Comparison of ENCODE assay signal across 10 cellular contexts in the genomic region with DNA sequence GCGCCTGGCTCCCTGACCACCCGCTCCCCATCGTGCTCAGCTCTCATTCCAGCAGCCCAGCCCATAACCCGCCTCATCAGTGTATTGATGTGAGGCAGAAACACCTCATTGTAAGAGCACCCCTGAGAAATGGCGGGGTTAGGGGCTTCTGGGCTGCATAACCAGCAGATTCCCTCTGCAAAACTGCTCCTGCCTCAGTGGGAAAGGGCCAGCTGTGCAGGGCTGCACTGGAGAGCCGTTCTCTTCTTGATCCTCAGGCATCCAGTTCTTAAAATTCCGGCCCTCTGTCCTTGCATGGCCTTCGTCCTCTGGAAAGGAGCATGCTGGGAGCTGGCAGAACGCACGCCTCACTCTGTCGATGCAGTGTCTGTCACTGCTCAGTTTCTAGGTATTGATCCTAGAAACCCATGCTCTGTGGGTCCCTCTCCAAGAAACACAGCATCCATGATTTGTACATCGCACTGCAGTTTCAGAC.
DNase-seq lines count a peak whose midpoint lies in the region; ATAC-seq lines count a peak whose summit lies in the region.
"Had no signal": no experiment of that assay in that cellular context is flagged by ENCODE, and none has a peak within 500 bp of the region (broad histone marks: within the 10 kb centered on the region; RNA-seq: fewer than 3 reads in every experiment).

No MANE protein-coding gene starts in this region.

- POLR2A ChIA-PET in CD8-positive, alpha-beta memory T cell (lab: Charles Lee) = interaction anchor here (1.1 kb wide), 1 partner anchor 11 kb away, joined by 3 read pairs; no protein-coding TSS in a partner anchor
- POLR2A ChIA-PET in naive thymus-derived CD4-positive, alpha-beta T cell (lab: Charles Lee) = interaction anchor here (1.3 to 1.7 kb wide), 2 partner anchors 9 to 14 kb away, joined by 4 to 5 read pairs; no protein-coding TSS in a partner anchor

- no peak overlapping the region for H3K27ac ChIP-seq in CD8-positive, alpha-beta memory T cell (ENCODE audit: low read depth, low read length)
- no peak overlapping the region for H3K27ac ChIP-seq in naive thymus-derived CD4-positive, alpha-beta T cell (ENCODE audit: low read depth, low read length)
- H3K27ac ChIP-seq: colonic mucosa had no signal

- intact Hi-C loops in naive thymus-derived CD4-positive, alpha-beta T cell (cut with micrococcal nuclease) = loop anchor here (1.0 kb wide), 3 partner anchors 13 to 45 kb away; no protein-coding TSS in a partner anchor

- peaks cover 7 to 42% (median 18%) of the 10 kb centered on the region in 3 donors for H3K36me3 Mint-ChIP-seq in CD8-positive, alpha-beta memory T cell
- peaks cover 79% of the 10 kb centered on the region for H3K36me3 Mint-ChIP-seq in activated T-helper 17 cell treated with anti-CD3 and anti-CD28 coated beads, Interleukin-2, amount 50 U/mL, for 72 hours (ENCODE audit: low read depth)
- peaks cover 12 to 57% (median 28%) of the 10 kb centered on the region in 5 donors for H3K36me3 Mint-ChIP-seq in naive thymus-derived CD4-positive, alpha-beta T cell

- H3K27me3 ChIP-seq in CD8-positive, alpha-beta memory T cell (ENCODE audit: insufficient read depth, low read length, poor library complexity, severe bottlenecking) = no peaks in the 10 kb centered on the region
- no peaks in the 10 kb centered on the region for H3K27me3 ChIP-seq in naive thymus-derived CD4-positive, alpha-beta T cell (ENCODE audit: control insufficient read depth in 2 of 2, insufficient read depth in 2 of 2, low read length in 2 of 2)
- no peaks in the 10 kb centered on the region for H3K27me3 ChIP-seq in MG63
- H3K27me3 ChIP-seq: colonic mucosa had no signal

- DNase-seq in CD8-positive, alpha-beta memory T cell = no peak
- DNase-seq in naive thymus-derived CD4-positive, alpha-beta T cell = no peak
- DNase-seq in ureter (ENCODE audit: low spot score) (no peak), MG63 (no peak)
- DNase-seq: Calu3, colonic mucosa, NCI-H2171 had no signal

- peak overlapping the region in 7 of 8 donors; percentile 51 to 96 (median 89) for H3K27ac Mint-ChIP-seq in CD8-positive, alpha-beta memory T cell
- peak overlapping the region; percentile 98 for H3K27ac Mint-ChIP-seq in activated T-helper 17 cell treated with anti-CD3 and anti-CD28 coated beads, Interleukin-2, amount 50 U/mL, for 72 hours
- peak overlapping the region in 8 of 9 donors; percentile 20 to 99 (median 88) for H3K27ac Mint-ChIP-seq in naive thymus-derived CD4-positive, alpha-beta T cell

- CTCF ChIA-PET in CD8-positive, alpha-beta memory T cell (lab: Charles Lee) = interaction anchor here (1.3 to 1.4 kb wide), 2 partner anchors 12 to 21 kb away, joined by 3 to 4 read pairs; no protein-coding TSS in a partner anchor
- CTCF ChIA-PET in naive thymus-derived CD4-positive, alpha-beta T cell (lab: Charles Lee) = interaction anchor here (1.2 kb wide), 1 partner anchor 17 kb away, joined by 5 read pairs; no protein-coding TSS in a partner anchor

- H3K4me3 ChIP-seq in CD8-positive, alpha-beta memory T cell (ENCODE audit: low read length) = no peak overlapping the region
- peak overlapping the region; percentile 22 for H3K4me3 ChIP-seq in naive thymus-derived CD4-positive, alpha-beta T cell (ENCODE audit: low read length)
- H3K4me3 ChIP-seq in MG63 = no peak overlapping the region
- H3K4me3 ChIP-seq: colonic mucosa had no signal

- peak overlapping the region in 6 of 7 donors; percentile 74 to 85 (median 80) for H3K4me3 Mint-ChIP-seq in CD8-positive, alpha-beta memory T cell
- peak overlapping the region; percentile 87 for H3K4me3 Mint-ChIP-seq in activated T-helper 17 cell treated with anti-CD3 and anti-CD28 coated beads, Interleukin-2, amount 50 U/mL, for 72 hours
- H3K4me3 Mint-ChIP-seq in naive thymus-derived CD4-positive, alpha-beta T cell = peak overlapping the region; percentile 63 to 96 (median 79)

- H3K36me3 ChIP-seq in CD8-positive, alpha-beta memory T cell (ENCODE audit: insufficient read depth, low read length) = peaks cover 15% of the 10 kb centered on the region
- H3K36me3 ChIP-seq in naive thymus-derived CD4-positive, alpha-beta T cell (ENCODE audit: control insufficient read depth in 2 of 3, insufficient read depth in 3 of 3, low read length in 3 of 3) = peaks cover 0 to 38% (median 13%) of the 10 kb centered on the region in 3 experiments
- H3K36me3 ChIP-seq in MG63 = peaks cover 16% of the 10 kb centered on the region
- H3K36me3 ChIP-seq: colonic mucosa had no signal

- H3K4me1 Mint-ChIP-seq in CD8-positive, alpha-beta memory T cell = peaks cover 20 to 43% (median 25%) of the 10 kb centered on the region in 3 donors
- peaks cover 36% of the 10 kb centered on the region for H3K4me1 Mint-ChIP-seq in activated T-helper 17 cell treated with anti-CD3 and anti-CD28 coated beads, Interleukin-2, amount 50 U/mL, for 72 hours
- peaks cover 27 to 57% (median 38%) of the 10 kb centered on the region in 7 donors for H3K4me1 Mint-ChIP-seq in naive thymus-derived CD4-positive, alpha-beta T cell

- peaks cover 0 to 1% of the 10 kb centered on the region in 2 donors for H3K27me3 Mint-ChIP-seq in CD8-positive, alpha-beta memory T cell
- no peaks in the 10 kb centered on the region for H3K27me3 Mint-ChIP-seq in activated T-helper 17 cell treated with anti-CD3 and anti-CD28 coated beads, Interleukin-2, amount 50 U/mL, for 72 hours
- no peaks in the 10 kb centered on the region for H3K27me3 Mint-ChIP-seq in naive thymus-derived CD4-positive, alpha-beta T cell

- no peaks in the 10 kb centered on the region for H3K9me3 Mint-ChIP-seq in CD8-positive, alpha-beta memory T cell
- no peaks in the 10 kb centered on the region for H3K9me3 Mint-ChIP-seq in activated T-helper 17 cell treated with anti-CD3 and anti-CD28 coated beads, Interleukin-2, amount 50 U/mL, for 72 hours
- no peaks in the 10 kb centered on the region for H3K9me3 Mint-ChIP-seq in naive thymus-derived CD4-positive, alpha-beta T cell

- peak; percentile 9 for ATAC-seq in HG02588 (IDR thresholded peaks at IDR 0.05; ENCODE audit: unreplicated experiment)
- peak; percentile 13 for ATAC-seq in activated T-helper 17 cell treated with anti-CD3 and anti-CD28 coated beads, Interleukin-2, amount 50 U/mL, for 72 hours (replicated peaks)
- ATAC-seq in naive thymus-derived CD4-positive, alpha-beta T cell = no peak
- ATAC-seq in GM18502 (IDR thresholded peaks at IDR 0.05; ENCODE audit: poor library complexity, unreplicated experiment) = no peak

- H3K9me3 ChIP-seq in CD8-positive, alpha-beta memory T cell (ENCODE audit: low read length) = no peaks in the 10 kb centered on the region
- H3K9me3 ChIP-seq in naive thymus-derived CD4-positive, alpha-beta T cell (ENCODE audit: control insufficient read depth in 2 of 3, low read length in 3 of 3) = no peaks in the 10 kb centered on the region
- no peaks in the 10 kb centered on the region for H3K9me3 ChIP-seq in MG63
- H3K9me3 ChIP-seq: colonic mucosa had no signal

- H3K4me1 ChIP-seq in CD8-positive, alpha-beta memory T cell (ENCODE audit: insufficient read depth, low read length) = peaks cover 27% of the 10 kb centered on the region
- H3K4me1 ChIP-seq in naive thymus-derived CD4-positive, alpha-beta T cell (ENCODE audit: control insufficient read depth in 2 of 2, insufficient read depth in 2 of 2, low read length in 2 of 2) = peaks cover 8 to 27% of the 10 kb centered on the region in 2 donors
- H3K4me1 ChIP-seq: colonic mucosa had no signal

Comparison
In these comparisons a context has a peak if more than half of its experiments do, and no peak if none do; other contexts are left out.
1. ATAC-seq: peak in HG02588 (single experiment) and activated T-helper 17 cell treated with anti-CD3 and anti-CD28 coated beads, Interleukin-2, amount 50 U/mL, for 72 hours (single experiment); none in naive thymus-derived CD4-positive, alpha-beta T cell (single experiment) and GM18502 (single experiment).
2. Peak in every context shown above with its lines, with median percentiles within 50 percentile points of each other: H3K27ac Mint-ChIP-seq and H3K4me3 Mint-ChIP-seq.